ENCODE assay signal across 15 cellular contexts in the genomic region with DNA sequence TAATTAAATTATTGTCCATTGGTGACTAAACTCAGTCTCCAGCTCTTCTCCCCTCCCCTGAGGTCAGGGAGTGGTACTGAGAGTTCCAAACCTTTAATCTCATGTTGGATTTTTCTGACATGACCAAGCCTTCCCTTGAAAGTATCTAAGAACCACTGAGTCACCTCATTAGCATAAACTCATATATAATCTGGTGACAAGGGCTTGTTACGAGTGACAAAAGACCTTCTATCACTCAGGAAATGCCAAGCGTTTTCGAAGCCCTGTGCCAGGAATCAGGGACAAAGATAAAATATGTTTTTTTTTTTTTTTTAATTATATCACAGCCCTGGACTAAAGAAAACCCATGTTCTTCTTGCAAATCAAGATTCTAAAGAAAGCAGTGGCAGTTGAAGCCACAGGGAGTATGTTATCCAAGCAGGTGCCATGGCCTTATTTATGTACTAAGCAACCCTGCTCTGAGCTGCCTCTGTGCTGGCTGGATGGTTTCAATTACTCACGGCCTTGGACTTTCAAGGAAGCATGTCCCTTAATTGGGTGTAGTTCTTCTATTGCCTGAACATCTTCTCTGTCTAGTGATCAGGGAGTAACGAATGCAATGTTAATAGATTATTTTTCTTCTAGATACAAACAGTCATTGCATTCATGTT.
DNase-seq lines count a peak whose midpoint lies in the region; ATAC-seq and TF ChIP-seq lines count a peak whose summit lies in the region.
"Had no signal": no experiment of that assay in that cellular context is flagged by ENCODE, and none has a peak within 500 bp of the region (broad histone marks: within the 10 kb centered on the region; RNA-seq: fewer than 3 reads in every experiment).

No MANE protein-coding gene starts in this region.

- no TSS peak for BruUV-seq in PC-9 (replicated peaks; lab: Mats Ljungman, UMichigan)

- no peaks in the 10 kb centered on the region for H3K79me1 ChIP-seq in trophoblast cell (ENCODE audit: low read length)

- no peak overlapping the region for H3K18ac ChIP-seq in trophoblast cell (ENCODE audit: low read length)

- H3K27me3 ChIP-seq in PC-9 (ENCODE audit: insufficient read depth, low read depth) (no peaks in the 10 kb centered on the region), trophoblast cell (ENCODE audit: insufficient read depth, low read length) (no peaks in the 10 kb centered on the region), SJCRH30 (no peaks in the 10 kb centered on the region)

- no peak overlapping the region for H2BK5ac ChIP-seq in trophoblast cell (ENCODE audit: low read depth, low read length, poor library complexity)

- TF ChIP-seq POLR2A in lower leg skin (IDR thresholded peaks at IDR 0.05), result no peak

- H3K27ac ChIP-seq in PC-9, result peak overlapping the region; percentile 86
- no peak overlapping the region for H3K27ac ChIP-seq in trophoblast cell (ENCODE audit: low read depth, low read length)
- no peak overlapping the region for H3K27ac ChIP-seq in SJCRH30

- CTCF ChIA-PET in PC-9 (lab: Charles Lee), result interaction anchor here (0.5 to 0.7 kb wide), 3 partner anchors 26 to 233 kb away, joined by 3 to 4 read pairs (median 3); no protein-coding TSS in a partner anchor

- no peaks in the 10 kb centered on the region for H4K20me1 ChIP-seq in PC-9 (ENCODE audit: insufficient read depth)

- TF ChIP-seq CTCF in PC-9 (conservative IDR thresholded peaks at IDR 0.05) (no peak), epithelial cell of esophagus (IDR thresholded peaks at IDR 0.05; ENCODE audit: insufficient read depth, low read depth, low read length, missing control alignments) (no peak), lower leg skin (IDR thresholded peaks at IDR 0.05) (no peak)

- H3F3A ChIP-seq in PC-9 (ENCODE audit: insufficient read depth, low read depth), result peaks cover 5% of the 10 kb centered on the region; the same call in 1 of the 2 replicates

- H3K4me1 ChIP-seq in PC-9 (replicated peaks; ENCODE audit: insufficient read depth) (peaks cover 34% of the 10 kb centered on the region), trophoblast cell (ENCODE audit: control insufficient read depth in 1 of 2, insufficient read depth in 2 of 2, low read length in 2 of 2) (no peaks in the 10 kb centered on the region), SJCRH30 (no peaks in the 10 kb centered on the region)

- no peak overlapping the region for H2BK120ac ChIP-seq in trophoblast cell (ENCODE audit: insufficient read depth, low read length, poor library complexity)

- peak; percentile 89 for DNase-seq in EL
- DNase-seq in PC-9, result peak; percentile 52 to 91
- DNase-seq in epithelial cell of esophagus (ENCODE audit: low read depth), result peak; percentile 89
- peak; percentile 50 to 67 for DNase-seq in trophoblast cell
- DNase-seq in superior temporal gyrus (ENCODE audit: extremely low spot score), result no peak
- DNase-seq in lower leg skin (ENCODE audit: low spot score in 2 of 2), result no peak
- no peak for DNase-seq in SJCRH30
- DNase-seq: activated CD8-positive, alpha-beta T cell treated with anti-CD3 and anti-CD28 coated beads for 36 hours; CD4-positive, alpha-beta T cell; GF-D8; kidney; naive thymus-derived CD8-positive, alpha-beta T cell; NCI-H1417; right cardiac atrium had no signal

- no peak overlapping the region for H4K8ac ChIP-seq in trophoblast cell (ENCODE audit: low read depth, low read length)

- H3K9me3 ChIP-seq in PC-9 (ENCODE audit: insufficient read depth, low read depth) (no peaks in the 10 kb centered on the region), trophoblast cell (ENCODE audit: insufficient read depth, low read depth, low read length) (no peaks in the 10 kb centered on the region), SJCRH30 (replicated peaks) (no peaks in the 10 kb centered on the region)

- WGBS in trophoblast cell (ENCODE audit: extremely low coverage, insufficient coverage, insufficient read length), result no CpG with 5 or more reads among the region's 5 CpGs
- 45 to 51% methylated on average over 5 of the region's 5 CpGs for WGBS in lower leg skin, 2 donors

- no peak overlapping the region for H3K4ac ChIP-seq in trophoblast cell (ENCODE audit: low read depth, low read length)

- POLR2A ChIA-PET in PC-9 (lab: Charles Lee; ENCODE audit: unreplicated experiment), result interaction anchor here (0.5 to 1.7 kb wide), 3 partner anchors 11 to 90 kb away, joined by 3 to 60 read pairs (median 4); no protein-coding TSS in a partner anchor

- H2AK5ac ChIP-seq in trophoblast cell (ENCODE audit: low read length), result no peak overlapping the region

- H3K14ac ChIP-seq in trophoblast cell (ENCODE audit: low read length), result no peak overlapping the region

- intact Hi-C loops in PC-9 (cut with micrococcal nuclease; ENCODE audit: unreplicated experiment) (loop anchor here (1.0 to 10.0 kb wide), 5 partner anchors 12 to 508 kb away; no protein-coding TSS in a partner anchor), lower leg skin (cut with DNase I; ENCODE audit: low total_unique reads) (no loop called here)

- H4K91ac ChIP-seq in trophoblast cell (ENCODE audit: low read depth, low read length), result no peak overlapping the region

- no peak overlapping the region for H4K12ac ChIP-seq in trophoblast cell (ENCODE audit: low read depth, low read length)

- no peaks in the 10 kb centered on the region for H3K79me2 ChIP-seq in PC-9 (ENCODE audit: low read depth)
- H3K79me2 ChIP-seq in trophoblast cell (ENCODE audit: control insufficient read depth, insufficient read depth, low read length, poor library complexity), result no peaks in the 10 kb centered on the region

- no peaks in the 10 kb centered on the region for H3K9me2 ChIP-seq in PC-9 (ENCODE audit: insufficient read depth)

- no peak overlapping the region for H3K9ac ChIP-seq in trophoblast cell (ENCODE audit: low read length)

- H3K23ac ChIP-seq in trophoblast cell (ENCODE audit: low read length), result no peak overlapping the region

- peak overlapping the region; percentile 61 for H3K4me2 ChIP-seq in PC-9
- H3K4me2 ChIP-seq in trophoblast cell (ENCODE audit: low read length), result no peak overlapping the region

- H3K4me3 ChIP-seq in PC-9 (no peak overlapping the region), epithelial cell of esophagus (ENCODE audit: low read length) (no peak overlapping the region), trophoblast cell (ENCODE audit: low read depth, low read length) (no peak overlapping the region), lower leg skin (ENCODE audit: low read depth, poor library complexity, severe bottlenecking) (no peak overlapping the region), SJCRH30 (no peak overlapping the region)

- H3K36me3 ChIP-seq in PC-9 (ENCODE audit: low read depth) (no peaks in the 10 kb centered on the region), trophoblast cell (ENCODE audit: control insufficient read depth in 1 of 2, insufficient read depth in 2 of 2, low read length in 2 of 2) (no peaks in the 10 kb centered on the region), SJCRH30 (no peaks in the 10 kb centered on the region)

- no peak for ATAC-seq in HG02870 (IDR thresholded peaks at IDR 0.05; ENCODE audit: unreplicated experiment)
- ATAC-seq: activated CD8-positive, alpha-beta T cell treated with anti-CD3 and anti-CD28 coated beads for 36 hours; naive thymus-derived CD8-positive, alpha-beta T cell; right cardiac atrium had no signal

- H2BK12ac ChIP-seq in trophoblast cell (ENCODE audit: low read length), result no peak overlapping the region

- H2AFZ ChIP-seq in PC-9 (no peak overlapping the region), trophoblast cell (ENCODE audit: insufficient read depth, low read length, poor library complexity) (no peak overlapping the region)

Comparison
In these comparisons a context has a peak if more than half of its experiments do, and no peak if none do; other contexts are left out.
1. DNase-seq: peak in EL (single experiment), PC-9 (2 of 2), epithelial cell of esophagus (single experiment) and trophoblast cell (2 of 2); none in superior temporal gyrus (single experiment), lower leg skin (0 of 2) and SJCRH30 (0 of 2).